ENCODE assay signal across 8 cellular contexts in genomic region chr2:219997341-219997851, GRCh38.
DNase-seq lines count a peak whose midpoint lies in the region; ATAC-seq and TF ChIP-seq lines count a peak whose summit lies in the region.

No MANE protein-coding gene starts in this region.

- DNase-seq in GM06990 (ENCODE audit: extremely low read depth, insufficient read length), result no peak
- DNase-seq in LHCN-M2 (ENCODE audit: low read depth), result peak; percentile 38
- peak; percentile 69 to 87 (median 78) for DNase-seq in adrenal gland
- DNase-seq in left lung, result no peak
- DNase-seq in NK-92 (lab: John Stamatoyannopoulos, UW; ENCODE audit: unreplicated experiment), result no peak
- DNase-seq in activated gamma-delta T cell (lab: John Stamatoyannopoulos, UW), result no peak

- no peaks in the 10 kb centered on the region for H3K4me1 ChIP-seq in adrenal gland (replicated peaks in 1 of 2)
- H3K4me1 ChIP-seq in left lung, result no peaks in the 10 kb centered on the region

- peak; percentile 48 for TF ChIP-seq CTCF in GM06990 (IDR thresholded peaks at IDR 0.05; ENCODE audit: insufficient read depth, low read length, poor library complexity, severe bottlenecking)
- TF ChIP-seq CTCF in adrenal gland (IDR thresholded peaks at IDR 0.05), result peak; percentile 52 to 81 (median 73)
- peak in 1 of 2 donors; percentile 21 for TF ChIP-seq CTCF in left lung (IDR thresholded peaks at IDR 0.05)

- intact Hi-C loops in adrenal gland (cut with DNase I) (no loop called here), left lung (cut with DNase I) (no loop called here)

- no peaks in the 10 kb centered on the region for H3K36me3 ChIP-seq in GM06990 (ENCODE audit: control insufficient read depth, insufficient read depth, low read length)
- no peaks in the 10 kb centered on the region for H3K36me3 ChIP-seq in adrenal gland (replicated peaks in 1 of 2)
- no peaks in the 10 kb centered on the region for H3K36me3 ChIP-seq in left lung

- TF ChIP-seq POLR2A in adrenal gland (IDR thresholded peaks at IDR 0.05), result no peak

- peak; percentile 71 for ATAC-seq in left lung
- ATAC-seq in HG02852 (IDR thresholded peaks at IDR 0.05; ENCODE audit: unreplicated experiment), result no peak
- ATAC-seq in HG03139 (IDR thresholded peaks at IDR 0.05; ENCODE audit: unreplicated experiment), result no peak

- WGBS in adrenal gland, 4 donors, result 49 to 57% (median 55%) methylated on average over 10 to 13 of the region's 13 CpGs

- H3K27me3 ChIP-seq in GM06990 (replicated peaks; ENCODE audit: control insufficient read depth, insufficient read depth, low read length), result no peaks in the 10 kb centered on the region
- no peaks in the 10 kb centered on the region for H3K27me3 ChIP-seq in adrenal gland
- H3K27me3 ChIP-seq in left lung, result no peaks in the 10 kb centered on the region

- H3K27ac ChIP-seq in adrenal gland, result no peak overlapping the region
- H3K27ac ChIP-seq in left lung, result no peak overlapping the region

- H3K4me3 ChIP-seq in GM06990 (replicated peaks; ENCODE audit: low read depth, low read length) (no peak overlapping the region), adrenal gland (no peak overlapping the region), left lung (no peak overlapping the region)

- no peaks in the 10 kb centered on the region for H3K9me3 ChIP-seq in adrenal gland (replicated peaks in 1 of 3)
- no peaks in the 10 kb centered on the region for H3K9me3 ChIP-seq in left lung

Comparison
In these comparisons a context has a peak if more than half of its experiments do, and no peak if none do; other contexts are left out.
1. DNase-seq: peak in LHCN-M2 (single experiment) and adrenal gland (7 of 7); none in GM06990 (single experiment), left lung (0 of 2), NK-92 (single experiment) and activated gamma-delta T cell (single experiment).